16 cellular contexts compared by ENCODE assay signal in genomic region chr18:48122816-48123215, GRCh38.
DNase-seq lines count a peak whose midpoint lies in the region; ATAC-seq and TF ChIP-seq lines count a peak whose summit lies in the region.
"Had no signal": no experiment of that assay in that cellular context is flagged by ENCODE, and none has a peak within 500 bp of the region (broad histone marks: within the 10 kb centered on the region; RNA-seq: fewer than 3 reads in every experiment).

No MANE protein-coding gene starts in this region.

- intact Hi-C loops in breast epithelium (cut with DNase I; ENCODE audit: low total_unique reads): no loop called here
- intact Hi-C loops in MCF 10A (cut with micrococcal nuclease): no loop called here
- intact Hi-C loops in esophagus squamous epithelium (cut with DNase I): no loop called here
- intact Hi-C loops in spleen (cut with DNase I; ENCODE audit: low total_unique reads): no loop called here

- H3K27ac Mint-ChIP-seq in MCF 10A (ENCODE audit: low read depth, unreplicated experiment): no peak overlapping the region
- H3K27ac Mint-ChIP-seq: HFFc6 had no signal

- H3K36me3 ChIP-seq in breast epithelium (no peaks in the 10 kb centered on the region), esophagus squamous epithelium (peaks cover 0 to 46% (median 0%) of the 10 kb centered on the region in 3 donors), spleen (no peaks in the 10 kb centered on the region)

- no peaks in the 10 kb centered on the region for H3K27me3 Mint-ChIP-seq in MCF 10A (ENCODE audit: insufficient read depth, unreplicated experiment)

- TF ChIP-seq POLR2A in breast epithelium (IDR thresholded peaks at IDR 0.05): no peak
- TF ChIP-seq POLR2A in esophagus squamous epithelium (IDR thresholded peaks at IDR 0.05): no peak
- no peak for TF ChIP-seq POLR2A in spleen (IDR thresholded peaks at IDR 0.05)

- BruUV-seq in MCF 10A (replicated peaks; lab: Mats Ljungman, UMichigan): no TSS peak

- POLR2A ChIA-PET in MCF 10A (lab: Yijun Ruan, JAX): interaction anchor here (0.6 kb wide), 1 partner anchor 232 kb away, joined by 3 read pairs; no protein-coding TSS in a partner anchor

- H3K27ac ChIP-seq in breast epithelium (peak overlapping the region; percentile 12 to 21), esophagus squamous epithelium (peak overlapping the region; percentile 10 to 72 (median 45)), spleen (no peak overlapping the region)

- DNase-seq in breast epithelium (ENCODE audit: low spot score in 2 of 2) (no peak), MCF 10A (ENCODE audit: unreplicated experiment) (no peak), esophagus squamous epithelium (lab: John Stamatoyannopoulos, UW) (no peak), spleen (peak; percentile 49), NOMO-1 treated with dmso at 0.1 percent for 144 hours (lab: John Stamatoyannopoulos, UW; ENCODE audit: unreplicated experiment) (no peak), NCI-H146 (lab: John Stamatoyannopoulos, UW) (no peak)
- DNase-seq: ACHN; CD4-positive, alpha-beta memory T cell; COR-L47; DND-41; GDM1; HCEC 1CT; HFFc6; IMR-90; KBM-7 had no signal

- H3K27me3 ChIP-seq in breast epithelium: no peaks in the 10 kb centered on the region
- H3K27me3 ChIP-seq in esophagus squamous epithelium: no peaks in the 10 kb centered on the region
- peaks cover 0 to 4% (median 0%) of the 10 kb centered on the region in 7 donors for H3K27me3 ChIP-seq in spleen (replicated peaks in 1 of 7)

- CTCF ChIA-PET in MCF 10A (lab: Yijun Ruan, JAX): no interaction called here

- peaks cover 4% of the 10 kb centered on the region for H3K36me3 Mint-ChIP-seq in MCF 10A (ENCODE audit: insufficient read depth, unreplicated experiment)
- H3K36me3 Mint-ChIP-seq: CD4-positive, alpha-beta memory T cell had no signal

- no peaks in the 10 kb centered on the region for H3K9me3 Mint-ChIP-seq in MCF 10A (ENCODE audit: unreplicated experiment)
- H3K9me3 Mint-ChIP-seq: CD4-positive, alpha-beta memory T cell; HFFc6 had no signal

- no peak overlapping the region for H3K4me3 Mint-ChIP-seq in MCF 10A (ENCODE audit: unreplicated experiment)
- H3K4me3 Mint-ChIP-seq: CD4-positive, alpha-beta memory T cell; HFFc6 had no signal

- 56 to 81% methylated on average over 3 to 4 of the region's 4 CpGs for WGBS in esophagus squamous epithelium, 2 donors
- 75 to 92% (median 88%) methylated on average over 4 of the region's 4 CpGs for WGBS in spleen, 5 donors

- TF ChIP-seq CTCF in breast epithelium (IDR thresholded peaks at IDR 0.05): no peak
- TF ChIP-seq CTCF in MCF 10A (IDR thresholded peaks at IDR 0.05; ENCODE audit: unreplicated experiment): no peak
- no peak for TF ChIP-seq CTCF in esophagus squamous epithelium (IDR thresholded peaks at IDR 0.05)
- no peak for TF ChIP-seq CTCF in spleen (IDR thresholded peaks at IDR 0.05 in 8 of 11, conservative IDR thresholded peaks at IDR 0.05 in 3 of 11)

- H3K4me3 ChIP-seq in breast epithelium: no peak overlapping the region
- no peak overlapping the region for H3K4me3 ChIP-seq in esophagus squamous epithelium
- no peak overlapping the region for H3K4me3 ChIP-seq in spleen

- H3K4me1 ChIP-seq in breast epithelium: peaks cover 7% of the 10 kb centered on the region in 2 donors
- peaks cover 29 to 97% (median 34%) of the 10 kb centered on the region in 3 donors for H3K4me1 ChIP-seq in esophagus squamous epithelium
- H3K4me1 ChIP-seq in spleen: peaks cover 0 to 27% (median 18%) of the 10 kb centered on the region in 6 donors

- H3K4me1 Mint-ChIP-seq in MCF 10A (ENCODE audit: insufficient read depth, unreplicated experiment): no peaks in the 10 kb centered on the region
- H3K4me1 Mint-ChIP-seq: CD4-positive, alpha-beta memory T cell had no signal

- no peak for ATAC-seq in HG02970 (IDR thresholded peaks at IDR 0.05; ENCODE audit: low FRiP score, unreplicated experiment)

- no peaks in the 10 kb centered on the region for H3K9me3 ChIP-seq in breast epithelium
- H3K9me3 ChIP-seq in esophagus squamous epithelium: no peaks in the 10 kb centered on the region
- no peaks in the 10 kb centered on the region for H3K9me3 ChIP-seq in spleen

Comparison
In these comparisons a context has a peak if more than half of its experiments do, and no peak if none do; other contexts are left out.
1. H3K27ac ChIP-seq: peak in breast epithelium (2 of 2) and esophagus squamous epithelium (4 of 4); none in spleen (0 of 8).